9 cellular contexts compared by ENCODE assay signal in genomic region chr1:115052454-115053083, GRCh38. TPM values are rescaled to one million over a fixed set of nuclear protein-coding genes. Genes with fewer than 3 reads are reported as not detected.
DNase-seq lines count a peak whose midpoint lies in the region; ATAC-seq and TF ChIP-seq lines count a peak whose summit lies in the region.
"Had no signal": no experiment of that assay in that cellular context is flagged by ENCODE, and none has a peak within 500 bp of the region (broad histone marks: within the 10 kb centered on the region; RNA-seq: fewer than 3 reads in every experiment).

No MANE protein-coding gene starts in this region.

- peaks cover 0 to 6% (median 0%) of the 10 kb centered on the region in 3 donors for H3K27me3 ChIP-seq in psoas muscle (ENCODE audit: insufficient read depth in 3 of 3, low read length in 2 of 3)

- intact Hi-C loops in psoas muscle (cut with DNase I) = loop anchor here in 1 of 2 donors (2.0 to 5.0 kb wide), 3 partner anchors 60 to 706 kb away; no protein-coding TSS in a partner anchor

- H3K9me3 ChIP-seq in psoas muscle = no peaks in the 10 kb centered on the region

- H3K27ac ChIP-seq in psoas muscle = no peak overlapping the region

- ATAC-seq in GM21526 (IDR thresholded peaks at IDR 0.05; ENCODE audit: low FRiP score, unreplicated experiment) (peak; percentile 94), psoas muscle (peak; percentile 67 to 84 (median 78))

- no peak overlapping the region for H3K4me3 ChIP-seq in psoas muscle

- no peaks in the 10 kb centered on the region for H3K4me1 ChIP-seq in psoas muscle

- DNase-seq in DMS53 treated with DMSO at 0.1 percent for 48 hours (lab: John Stamatoyannopoulos, UW; ENCODE audit: unreplicated experiment) (peak; percentile 80), Kasumi-1 (lab: John Stamatoyannopoulos, UW) (peak; percentile 52 to 72), RPMI7951 (ENCODE audit: low read depth) (peak; percentile 61), glomerular endothelial cell (ENCODE audit: extremely low read depth, low read depth, low spot score) (peak; percentile 31), psoas muscle (peak in 1 of 2 donors; percentile 25), occipital lobe (lab: John Stamatoyannopoulos, UW) (no peak)
- DNase-seq in activated effector memory CD4-positive, alpha-beta T cell treated with anti-CD3 and anti-CD28 coated beads, Interleukin-2, amount 50 U/mL, for 16 hours = peak; percentile 80

- WGBS in psoas muscle, 3 donors = 41 to 46% (median 44%) methylated on average over 9 of the region's 9 CpGs

- H3K36me3 ChIP-seq in psoas muscle (ENCODE audit: insufficient read depth in 1 of 2, low read depth in 1 of 2) = no peaks in the 10 kb centered on the region

- peak; percentile 82 for TF ChIP-seq CTCF in psoas muscle (IDR thresholded peaks at IDR 0.05)

RNA-seq across cellular contexts. Expression of gene TSHB, which starts 22.9 kb away (rescaled TPM):
- total RNA-seq in RPMI7951 (2014; rRNA removed; shearing (Covaris generic)) = not detected in 2 replicates
- not detected in 2 replicates for total RNA-seq in glomerular endothelial cell
- total RNA-seq in psoas muscle = not detected
- polyA plus RNA-seq in psoas muscle = not detected
- not detected for total RNA-seq in occipital lobe
- total RNA-seq: activated CD8-positive, alpha-beta memory T cell treated with anti-CD3 and anti-CD28 coated beads for 36 hours had no signal

RNA-seq across cellular contexts. Expression of gene TSPAN2, which starts 36.7 kb away (rescaled TPM):
- 0.49 and 1.4 TPM in 2 replicates for total RNA-seq in RPMI7951 (2014; rRNA removed; shearing (Covaris generic))
- total RNA-seq in glomerular endothelial cell (0.68 and 1.1 TPM in 2 replicates), psoas muscle (1 to 10 TPM; 1.2 to 2.3 (median 2.1) TPM), occipital lobe (28.5 TPM)
- polyA plus RNA-seq in psoas muscle = 1 to 10 TPM in 2 of 3 donors, under 1 TPM in 1; 0.87 to 1.4 (median 1.1) TPM
